In genomic region chrX:68415289-68415688, GRCh38 we compare ENCODE assay signal across 15 cellular contexts. TPM values are rescaled to one million over a fixed set of nuclear protein-coding genes. Genes with fewer than 3 reads are reported as not detected.
A peak's percentile ranks its signal among the peaks of the same experiment; 100 is the strongest.
DNase-seq lines count a peak whose midpoint lies in the region; ATAC-seq, FAIRE-seq and TF ChIP-seq lines count a peak whose summit lies in the region.
"Had no signal": no experiment of that assay in that cellular context is flagged by ENCODE, and none has a peak within 500 bp of the region (broad histone marks: within the 10 kb centered on the region; RNA-seq: fewer than 3 reads in every experiment).

No MANE protein-coding gene starts in this region.

- DNase-seq in GM03348 (ENCODE audit: low spot score) (peak; percentile 34), RCC 7860 (ENCODE audit: low spot score) (peak; percentile 56), chondrocyte (ENCODE audit: low spot score) (no peak), psoas muscle (peak; percentile 53 to 70)
- no peak for DNase-seq in activated CD4-positive, alpha-beta T cell treated with anti-CD3 and anti-CD28 coated beads, Interleukin-2, amount 10 ng/mL, durations not matched to agents 24 days and 14 days
- no peak for DNase-seq in activated CD4-positive, alpha-beta T cell treated with anti-CD3 and anti-CD28 coated beads for 4 hours
- no peak for DNase-seq in activated CD4-positive, alpha-beta T cell treated with anti-CD3 and anti-CD28 coated beads, Interleukin-2, amount 10 ng/mL, durations not matched to agents 7 days and 5 days
- no peak for DNase-seq in activated effector memory CD4-positive, alpha-beta T cell treated with Interleukin-2 at 50 U/mL for 16 hours
- DNase-seq: CD4-positive, alpha-beta memory T cell; GOT3; KBM-7; midbrain; NCI-H2081 treated with DMSO at 0.1 percent for 48 hours; stimulated activated naive CD8-positive, alpha-beta T cell treated with anti-CD3 and anti-CD28 coated beads, Interleukin-15, amount 100 ng/mL, for 72 hours had no signal

- H3K9me3 Mint-ChIP-seq in chondrocyte (ENCODE audit: low read depth) = no peaks in the 10 kb centered on the region
- no peaks in the 10 kb centered on the region for H3K9me3 Mint-ChIP-seq in activated CD4-positive, alpha-beta T cell treated with anti-CD3 and anti-CD28 coated beads, Interleukin-2, amount 10 ng/mL, durations not matched to agents 24 days and 14 days
- H3K9me3 Mint-ChIP-seq in activated CD4-positive, alpha-beta T cell treated with anti-CD3 and anti-CD28 coated beads, Interleukin-2, amount 10 ng/mL, durations not matched to agents 7 days and 5 days = no peaks in the 10 kb centered on the region
- H3K9me3 Mint-ChIP-seq: stimulated activated naive CD8-positive, alpha-beta T cell treated with anti-CD3 and anti-CD28 coated beads, Interleukin-15, amount 100 ng/mL, for 72 hours had no signal

- peaks cover 0 to 6% (median 0%) of the 10 kb centered on the region in 3 donors for H3K27me3 ChIP-seq in psoas muscle (ENCODE audit: insufficient read depth in 3 of 3, low read length in 2 of 3)

- CTCF ChIA-PET in activated CD4-positive, alpha-beta T cell treated with anti-CD3 and anti-CD28 coated beads, Interleukin-2, amount 10 ng/mL, durations not matched to agents 7 days and 5 days (lab: Charles Lee) = no interaction called here

- H3K9me3 ChIP-seq in psoas muscle = no peaks in the 10 kb centered on the region

- peak overlapping the region; percentile 11 for H3K27ac Mint-ChIP-seq in chondrocyte (ENCODE audit: unreplicated experiment)
- no peak overlapping the region for H3K27ac Mint-ChIP-seq in activated CD4-positive, alpha-beta T cell treated with anti-CD3 and anti-CD28 coated beads, Interleukin-2, amount 10 ng/mL, durations not matched to agents 24 days and 14 days
- no peak overlapping the region for H3K27ac Mint-ChIP-seq in activated CD4-positive, alpha-beta T cell treated with anti-CD3 and anti-CD28 coated beads, Interleukin-2, amount 10 ng/mL, durations not matched to agents 7 days and 5 days
- H3K27ac Mint-ChIP-seq: CD4-positive, alpha-beta memory T cell; stimulated activated naive CD8-positive, alpha-beta T cell treated with anti-CD3 and anti-CD28 coated beads, Interleukin-15, amount 100 ng/mL, for 72 hours had no signal

- no peak overlapping the region for H3K4me3 ChIP-seq in psoas muscle

- FAIRE-seq in RCC 7860 (lab: Jason Lieb, UNC) = peak; percentile 95

- H3K4me3 Mint-ChIP-seq in chondrocyte (ENCODE audit: unreplicated experiment) = no peak overlapping the region
- no peak overlapping the region for H3K4me3 Mint-ChIP-seq in activated CD4-positive, alpha-beta T cell treated with anti-CD3 and anti-CD28 coated beads, Interleukin-2, amount 10 ng/mL, durations not matched to agents 24 days and 14 days
- H3K4me3 Mint-ChIP-seq in activated CD4-positive, alpha-beta T cell treated with anti-CD3 and anti-CD28 coated beads, Interleukin-2, amount 10 ng/mL, durations not matched to agents 7 days and 5 days = no peak overlapping the region
- H3K4me3 Mint-ChIP-seq: CD4-positive, alpha-beta memory T cell; stimulated activated naive CD8-positive, alpha-beta T cell treated with anti-CD3 and anti-CD28 coated beads, Interleukin-15, amount 100 ng/mL, for 72 hours had no signal

- H3K36me3 Mint-ChIP-seq in chondrocyte (ENCODE audit: low read depth) = peaks cover 2% of the 10 kb centered on the region
- no peaks in the 10 kb centered on the region for H3K36me3 Mint-ChIP-seq in activated CD4-positive, alpha-beta T cell treated with anti-CD3 and anti-CD28 coated beads, Interleukin-2, amount 10 ng/mL, durations not matched to agents 24 days and 14 days (ENCODE audit: low read depth)
- no peaks in the 10 kb centered on the region for H3K36me3 Mint-ChIP-seq in activated CD4-positive, alpha-beta T cell treated with anti-CD3 and anti-CD28 coated beads, Interleukin-2, amount 10 ng/mL, durations not matched to agents 7 days and 5 days (ENCODE audit: low read depth)
- H3K36me3 Mint-ChIP-seq: CD4-positive, alpha-beta memory T cell had no signal

- ATAC-seq in psoas muscle = peak; percentile 87 to 95 (median 90)
- ATAC-seq: stimulated activated naive CD8-positive, alpha-beta T cell treated with anti-CD3 and anti-CD28 coated beads, Interleukin-15, amount 100 ng/mL, for 72 hours had no signal

- peaks cover 26% of the 10 kb centered on the region for H3K4me1 Mint-ChIP-seq in chondrocyte (ENCODE audit: low read depth)
- peaks cover 2% of the 10 kb centered on the region for H3K4me1 Mint-ChIP-seq in activated CD4-positive, alpha-beta T cell treated with anti-CD3 and anti-CD28 coated beads, Interleukin-2, amount 10 ng/mL, durations not matched to agents 24 days and 14 days
- peaks cover 3% of the 10 kb centered on the region for H3K4me1 Mint-ChIP-seq in activated CD4-positive, alpha-beta T cell treated with anti-CD3 and anti-CD28 coated beads, Interleukin-2, amount 10 ng/mL, durations not matched to agents 7 days and 5 days
- H3K4me1 Mint-ChIP-seq: CD4-positive, alpha-beta memory T cell; stimulated activated naive CD8-positive, alpha-beta T cell treated with anti-CD3 and anti-CD28 coated beads, Interleukin-15, amount 100 ng/mL, for 72 hours had no signal

- POLR2A ChIA-PET in activated CD4-positive, alpha-beta T cell treated with anti-CD3 and anti-CD28 coated beads, Interleukin-2, amount 10 ng/mL, durations not matched to agents 7 days and 5 days (lab: Charles Lee) = no interaction called here

- 16 to 46% (median 26%) methylated on average over 1 of the region's 1 CpG for WGBS in psoas muscle, 3 donors

- H3K27me3 Mint-ChIP-seq in chondrocyte (ENCODE audit: low read depth) = no peaks in the 10 kb centered on the region
- no peaks in the 10 kb centered on the region for H3K27me3 Mint-ChIP-seq in activated CD4-positive, alpha-beta T cell treated with anti-CD3 and anti-CD28 coated beads, Interleukin-2, amount 10 ng/mL, durations not matched to agents 24 days and 14 days
- no peaks in the 10 kb centered on the region for H3K27me3 Mint-ChIP-seq in activated CD4-positive, alpha-beta T cell treated with anti-CD3 and anti-CD28 coated beads, Interleukin-2, amount 10 ng/mL, durations not matched to agents 7 days and 5 days

- intact Hi-C loops in psoas muscle (cut with DNase I) = no loop called here
- intact Hi-C loops in activated CD4-positive, alpha-beta T cell treated with anti-CD3 and anti-CD28 coated beads, Interleukin-2, amount 10 ng/mL, durations not matched to agents 24 days and 14 days (cut with micrococcal nuclease) = no loop called here

- peak overlapping the region; percentile 48 for H3K27ac ChIP-seq in psoas muscle
- H3K27ac ChIP-seq: VCaP had no signal

- no peaks in the 10 kb centered on the region for H3K36me3 ChIP-seq in psoas muscle (ENCODE audit: insufficient read depth in 1 of 2, low read depth in 1 of 2)

- peaks cover 16% of the 10 kb centered on the region for H3K4me1 ChIP-seq in psoas muscle

- no peak for TF ChIP-seq CTCF in chondrocyte (IDR thresholded peaks at IDR 0.05)
- no peak for TF ChIP-seq CTCF in psoas muscle (IDR thresholded peaks at IDR 0.05)

RNA-seq across cellular contexts. Expression of gene OPHN1, which starts 18.0 kb away (rescaled TPM):
- 6.0 to 9.2 TPM (median 6.1 TPM) in 3 replicates for total RNA-seq in chondrocyte
- total RNA-seq in psoas muscle = 1 to 10 TPM; 2.4 to 3.7 (median 3.4) TPM
- 1 to 10 TPM in 2 of 3 donors, under 1 TPM in 1; 0.47 to 1.7 (median 1.5) TPM for polyA plus RNA-seq in psoas muscle
- total RNA-seq in activated CD4-positive, alpha-beta T cell treated with anti-CD3 and anti-CD28 coated beads, Interleukin-2, amount 10 ng/mL, durations not matched to agents 24 days and 14 days = 0.05 and 0.26 TPM in 2 replicates
- under 1 TPM; 0.07 to 0.10 TPM for total RNA-seq in activated CD4-positive, alpha-beta T cell treated with anti-CD3 and anti-CD28 coated beads, Interleukin-2, amount 10 ng/mL, durations not matched to agents 7 days and 5 days

Comparison
In these comparisons a context has a peak if more than half of its experiments do, and no peak if none do; other contexts are left out.
1. DNase-seq: peak in GM03348 (single experiment), RCC 7860 (single experiment) and psoas muscle (2 of 2); none in chondrocyte (single experiment), activated CD4-positive, alpha-beta T cell treated with anti-CD3 and anti-CD28 coated beads, Interleukin-2, amount 10 ng/mL, durations not matched to agents 24 days and 14 days (single experiment), activated CD4-positive, alpha-beta T cell treated with anti-CD3 and anti-CD28 coated beads for 4 hours (0 of 2), activated CD4-positive, alpha-beta T cell treated with anti-CD3 and anti-CD28 coated beads, Interleukin-2, amount 10 ng/mL, durations not matched to agents 7 days and 5 days (single experiment) and activated effector memory CD4-positive, alpha-beta T cell treated with Interleukin-2 at 50 U/mL for 16 hours (single experiment).